Comparison of ENCODE assay signal across 9 cellular contexts in the genomic region with DNA sequence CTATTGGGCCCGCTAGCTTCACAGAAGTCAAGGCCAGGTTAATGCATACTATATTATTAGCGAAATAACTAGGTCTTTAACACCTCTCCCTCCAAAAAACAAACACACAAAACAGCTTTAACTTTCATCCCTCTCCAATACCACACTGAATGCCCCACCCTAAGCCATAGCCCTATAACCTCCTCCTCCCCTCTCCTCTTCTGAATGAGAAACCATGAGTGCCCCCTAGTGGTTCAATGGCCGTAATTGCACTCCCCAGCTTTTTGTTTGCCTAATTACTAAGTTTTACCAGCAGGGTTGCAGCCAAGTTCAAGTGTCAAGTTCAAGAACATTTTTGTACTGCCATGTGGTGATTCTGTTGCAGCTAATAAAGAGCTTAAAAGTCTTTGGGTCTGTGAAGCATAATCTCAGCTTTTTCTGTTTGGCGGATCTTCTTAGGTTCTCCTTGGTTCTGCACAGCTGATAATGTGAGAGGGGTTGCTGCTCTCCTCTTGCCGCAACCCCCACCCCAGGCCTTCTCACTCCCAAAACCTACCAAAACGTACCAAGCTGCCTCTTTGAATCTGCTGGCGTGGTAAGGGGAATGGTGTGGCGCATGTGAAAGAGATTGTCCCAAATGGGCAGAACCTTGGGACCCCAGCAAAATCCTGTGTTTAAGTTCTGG. TPM values are rescaled to one million over a fixed set of nuclear protein-coding genes. Genes with fewer than 3 reads are reported as not detected.
DNase-seq lines count a peak whose midpoint lies in the region; ATAC-seq, FAIRE-seq and TF ChIP-seq lines count a peak whose summit lies in the region.
"Had no signal": no experiment of that assay in that cellular context is flagged by ENCODE, and none has a peak within 500 bp of the region (broad histone marks: within the 10 kb centered on the region; RNA-seq: fewer than 3 reads in every experiment).

No MANE protein-coding gene starts in this region.

- dilution Hi-C loops in mammary epithelial cell (cut with HindIII; ENCODE audit: low sequenced_read_pairs) = loop anchor here (5.0 kb wide), 2 partner anchors 40 to 390 kb away; no protein-coding TSS in a partner anchor

- H3K4me2 ChIP-seq in mammary epithelial cell (ENCODE audit: insufficient read depth, low read depth, low read length) = peak overlapping the region; percentile 36
- H3K4me2 ChIP-seq: BLaER1 treated with 17β-estradiol and CSF1 and Interleukin-3, amounts not matched to agents 10 nM and 100 nM had no signal

- peak; percentile 11 for FAIRE-seq in kidney (lab: Jason Lieb, UNC)

- H3K9me3 ChIP-seq in mammary epithelial cell (replicated peaks; ENCODE audit: insufficient read depth, low read length) (no peaks in the 10 kb centered on the region), kidney (ENCODE audit: control insufficient read depth in 1 of 2, low read length in 2 of 2) (no peaks in the 10 kb centered on the region)
- H3K9me3 ChIP-seq: BLaER1 treated with 17β-estradiol and CSF1 and Interleukin-3, amounts not matched to agents 10 nM and 100 nM had no signal

- H3K27me3 ChIP-seq in mammary epithelial cell (ENCODE audit: insufficient read depth, low read length) = no peaks in the 10 kb centered on the region
- H3K27me3 ChIP-seq: BLaER1 treated with 17β-estradiol and CSF1 and Interleukin-3, amounts not matched to agents 10 nM and 100 nM had no signal

- in situ Hi-C loops in mammary epithelial cell (cut with MboI; ENCODE audit: low sequenced_read_pairs in 2 of 2) = loop anchor here (5.0 to 10.0 kb wide), 4 partner anchors 117 to 500 kb away; a partner anchor contains a TSS

- H3K9ac ChIP-seq in mammary epithelial cell (ENCODE audit: insufficient read depth, low read length) (no peak overlapping the region), kidney (ENCODE audit: low read length in 2 of 2) (no peak overlapping the region)
- H3K9ac ChIP-seq: BLaER1 treated with 17β-estradiol and CSF1 and Interleukin-3, amounts not matched to agents 10 nM and 100 nM had no signal

- BruUV-seq in mammary epithelial cell (replicated peaks; lab: Mats Ljungman, UMichigan) = no TSS peak

- peak; percentile 72 for ATAC-seq in HG03095 (IDR thresholded peaks at IDR 0.05; ENCODE audit: unreplicated experiment)

- H3K4me3 ChIP-seq in WI38 (ENCODE audit: low read depth, low read length) (no peak overlapping the region), mammary epithelial cell (replicated peaks in 1 of 3; ENCODE audit: insufficient read depth in 1 of 3, low read depth in 2 of 3, low read length in 3 of 3) (no peak overlapping the region), kidney (ENCODE audit: low read length in 2 of 2) (no peak overlapping the region)
- H3K4me3 ChIP-seq: BLaER1 treated with 17β-estradiol and CSF1 and Interleukin-3, amounts not matched to agents 10 nM and 100 nM had no signal

- TF ChIP-seq CTCF in WI38 (IDR thresholded peaks at IDR 0.05; ENCODE audit: low read depth, low read length) (peak; percentile 80), mammary epithelial cell (conservative IDR thresholded peaks at IDR 0.05 in 1 of 2, IDR thresholded peaks at IDR 0.05 in 1 of 2; ENCODE audit: extremely low read depth in 1 of 2, insufficient read depth in 1 of 2, low read depth in 1 of 2, low read length in 2 of 2) (peak; percentile 87 to 98), kidney (IDR thresholded peaks at IDR 0.05; ENCODE audit: borderline replicate concordance, extremely low read depth, insufficient read depth) (peak; percentile 82)

- intact Hi-C loops in mammary epithelial cell (cut with micrococcal nuclease) (loop anchor here (1.0 to 5.0 kb wide), 4 partner anchors 35 to 501 kb away; no protein-coding TSS in a partner anchor), kidney (cut with DNase I) (no loop called here)

- CTCF ChIA-PET in mammary epithelial cell (lab: Charles Lee; ENCODE audit: low non-redundant PET) = interaction anchor here (0.6 to 1.5 kb wide), 7 partner anchors 122 to 495 kb away, joined by 3 to 21 read pairs (median 4); no protein-coding TSS in a partner anchor

- WGBS in mammary epithelial cell (ENCODE audit: low coverage, missing lambda C conversion rate) = 48% methylated on average over 8 of the region's 8 CpGs

- peak; percentile 88 for DNase-seq in SIG-M5 treated with dmso at 0.1 percent for 504 hours (lab: John Stamatoyannopoulos, UW; ENCODE audit: unreplicated experiment)
- DNase-seq in SIG-M5 (lab: John Stamatoyannopoulos, UW) = no peak
- peak; percentile 84 for DNase-seq in NCI-H2227 (lab: John Stamatoyannopoulos, UW; ENCODE audit: unreplicated experiment)
- DNase-seq in mammary epithelial cell = peak; percentile 77
- no peak for DNase-seq in kidney
- DNase-seq in stimulated activated CD4-positive, alpha-beta T cell treated with anti-CD3 and anti-CD28 coated beads, Interleukin-1b, Interleukin-23, amount 100 ng/mL, for 48 hours = peak; percentile 68

- peaks cover 37% of the 10 kb centered on the region for H3K4me1 ChIP-seq in mammary epithelial cell (ENCODE audit: insufficient read depth, low read length)
- H3K4me1 ChIP-seq in kidney (ENCODE audit: control insufficient read depth in 1 of 2, insufficient read depth in 1 of 2, low read depth in 1 of 2, low read length in 2 of 2) = no peaks in the 10 kb centered on the region
- H3K4me1 ChIP-seq: BLaER1 treated with 17β-estradiol and CSF1 and Interleukin-3, amounts not matched to agents 10 nM and 100 nM had no signal

- H4K20me1 ChIP-seq in mammary epithelial cell (ENCODE audit: insufficient read depth, low read length) = no peaks in the 10 kb centered on the region
- H4K20me1 ChIP-seq: BLaER1 treated with 17β-estradiol and CSF1 and Interleukin-3, amounts not matched to agents 10 nM and 100 nM had no signal

- H3K27ac ChIP-seq in mammary epithelial cell (ENCODE audit: insufficient read depth, low read depth, low read length) (peak overlapping the region; percentile 48), kidney (ENCODE audit: low read depth in 2 of 2, low read length in 2 of 2) (no peak overlapping the region)
- H3K27ac ChIP-seq: BLaER1 treated with 17β-estradiol and CSF1 and Interleukin-3, amounts not matched to agents 10 nM and 100 nM had no signal

- H3K79me2 ChIP-seq in mammary epithelial cell (ENCODE audit: insufficient read depth, low read length) = no peaks in the 10 kb centered on the region

- H2AFZ ChIP-seq in mammary epithelial cell (ENCODE audit: low read depth, low read length) = peak overlapping the region; percentile 49

- no peaks in the 10 kb centered on the region for H3K36me3 ChIP-seq in mammary epithelial cell (ENCODE audit: insufficient read depth, low read length)
- H3K36me3 ChIP-seq in kidney (ENCODE audit: control insufficient read depth in 1 of 2, insufficient read depth in 2 of 2, low read length in 2 of 2) = no peaks in the 10 kb centered on the region
- H3K36me3 ChIP-seq: BLaER1 treated with 17β-estradiol and CSF1 and Interleukin-3, amounts not matched to agents 10 nM and 100 nM had no signal

RNA-seq across cellular contexts. Expression of a gene that starts 57.9 kb away (rescaled TPM):
- total RNA-seq in mammary epithelial cell (100 to 1,000 TPM in 1 of 2 donors, 10 to 100 TPM in 1; 30.7 to 227 TPM), kidney (45.1 TPM)
- polyA plus RNA-seq in mammary epithelial cell (193 TPM), kidney (ENCODE audit: insufficient read depth, low read depth, low replicate concordance) (34.1 TPM)
- 21.8 TPM for polyA minus RNA-seq in mammary epithelial cell

Comparison
In these comparisons a context has a peak if more than half of its experiments do, and no peak if none do; other contexts are left out.
1. DNase-seq: peak in SIG-M5 treated with dmso at 0.1 percent for 504 hours (single experiment), NCI-H2227 (single experiment), mammary epithelial cell (single experiment) and stimulated activated CD4-positive, alpha-beta T cell treated with anti-CD3 and anti-CD28 coated beads, Interleukin-1b, Interleukin-23, amount 100 ng/mL, for 48 hours (single experiment); none in SIG-M5 (single experiment) and kidney (single experiment).
2. Peak in every context shown above with its lines, with median percentiles within 50 percentile points of each other: CTCF ChIP-seq.